Comparison of ENCODE assay signal across 18 cellular contexts in genomic region chr7:106644999-106645398, GRCh38. TPM values are rescaled to one million over a fixed set of nuclear protein-coding genes. Genes with fewer than 3 reads are reported as not detected.
DNase-seq lines count a peak whose midpoint lies in the region; ATAC-seq and TF ChIP-seq lines count a peak whose summit lies in the region.
"Had no signal": no experiment of that assay in that cellular context is flagged by ENCODE, and none has a peak within 500 bp of the region (broad histone marks: within the 10 kb centered on the region; RNA-seq: fewer than 3 reads in every experiment).

No MANE protein-coding gene starts in this region.

- BruUV-seq in A673 (replicated peaks; lab: Mats Ljungman, UMichigan), result no TSS peak

- in situ Hi-C loops in KBM-7 (cut with MboI; ENCODE audit: low pct_unique_long_range_greater_than_20kb, low sequenced_read_pairs), result no loop called here

- ATAC-seq in GM18502 (IDR thresholded peaks at IDR 0.05; ENCODE audit: poor library complexity, unreplicated experiment), result peak; percentile 52
- ATAC-seq: HCT116 had no signal

- H3K9me3 ChIP-seq in A673 (ENCODE audit: low read depth, low read length, poor library complexity, severe bottlenecking) (no peaks in the 10 kb centered on the region), tibial artery (no peaks in the 10 kb centered on the region)
- H3K9me3 ChIP-seq: adrenal gland, Peyer's patch had no signal

- H3K4me3 ChIP-seq in A673 (ENCODE audit: low read depth, low read length, poor library complexity, severe bottlenecking), result no peak overlapping the region
- H3K4me3 ChIP-seq in tibial artery, result no peak overlapping the region
- H3K4me3 ChIP-seq: adrenal gland, Peyer's patch had no signal

- no peaks in the 10 kb centered on the region for H3K27me3 ChIP-seq in A673 (replicated peaks; ENCODE audit: insufficient read depth, low read depth, low read length, poor library complexity)
- H3K27me3 ChIP-seq in tibial artery, result no peaks in the 10 kb centered on the region
- H3K27me3 ChIP-seq: adrenal gland, Peyer's patch had no signal

- DNase-seq in KBM-7, result peak; percentile 83
- peak; percentile 79 for DNase-seq in RPMI8226
- peak; percentile 58 for DNase-seq in medulla oblongata (ENCODE audit: extremely low spot score)
- no peak for DNase-seq in central memory CD4-positive, alpha-beta T cell
- DNase-seq in HuH-7 (ENCODE audit: low spot score), result no peak
- DNase-seq in A673 (ENCODE audit: low spot score), result no peak
- no peak for DNase-seq in tibial artery
- DNase-seq: activated CD8-positive, alpha-beta memory T cell treated with anti-CD3 and anti-CD28 coated beads for 24 hours; effector memory CD4-positive, alpha-beta T cell; kidney; NCI-H187 treated with DMSO at 0.1 percent for 48 hours; Peyer's patch; stimulated activated CD4-positive, alpha-beta T cell treated with anti-CD3 and anti-CD28 coated beads, Interleukin-2, amount 100 ng/mL, for 48 hours; SW 1271 had no signal

- CTCF ChIA-PET in A673 (lab: Charles Lee), result no interaction called here

- no peak for TF ChIP-seq CTCF in A673 (conservative IDR thresholded peaks at IDR 0.05; ENCODE audit: low read depth, low read length)
- TF ChIP-seq CTCF in tibial artery (IDR thresholded peaks at IDR 0.05), result no peak

- POLR2A ChIA-PET in A673 (lab: Charles Lee; ENCODE audit: low non-redundant PET), result no interaction called here

- intact Hi-C loops in A673 (cut with micrococcal nuclease; ENCODE audit: unreplicated experiment), result no loop called here
- intact Hi-C loops in tibial artery (cut with DNase I; ENCODE audit: low total_unique reads), result no loop called here

- no peaks in the 10 kb centered on the region for H3K36me3 ChIP-seq in A673 (ENCODE audit: insufficient read depth, low read length, poor library complexity, severe bottlenecking)
- no peaks in the 10 kb centered on the region for H3K36me3 ChIP-seq in tibial artery
- H3K36me3 ChIP-seq: adrenal gland, Peyer's patch had no signal

- H3K27ac ChIP-seq in A673 (ENCODE audit: low read depth, low read length, poor library complexity, severe bottlenecking) (no peak overlapping the region), tibial artery (no peak overlapping the region)
- H3K27ac ChIP-seq: adrenal gland, HL-60, Peyer's patch had no signal

- H3K4me1 ChIP-seq in A673 (ENCODE audit: insufficient read depth, low read length, poor library complexity, severe bottlenecking), result no peaks in the 10 kb centered on the region
- H3K4me1 ChIP-seq in tibial artery, result peaks cover 0 to 9% (median 0%) of the 10 kb centered on the region in 4 donors
- H3K4me1 ChIP-seq: Peyer's patch had no signal

RNA-seq across cellular contexts. Expression of gene CCDC71L, which starts 16.0 kb away (rescaled TPM):
- total RNA-seq in A673 (2021), result 14.1 and 18.4 TPM in 2 replicates

Comparison
In these comparisons a context has a peak if more than half of its experiments do, and no peak if none do; other contexts are left out.
1. DNase-seq: peak in KBM-7 (single experiment), RPMI8226 (single experiment) and medulla oblongata (single experiment); none in central memory CD4-positive, alpha-beta T cell (single experiment), HuH-7 (single experiment), A673 (single experiment) and tibial artery (0 of 2).